ENCODE assay signal across 12 cellular contexts in genomic region chr6:14635933-14636599, GRCh38.
A peak's percentile ranks its signal among the peaks of the same experiment; 100 is the strongest.
DNase-seq lines count a peak whose midpoint lies in the region; ATAC-seq and TF ChIP-seq lines count a peak whose summit lies in the region.
"Had no signal": no experiment of that assay in that cellular context is flagged by ENCODE, and none has a peak within 500 bp of the region (broad histone marks: within the 10 kb centered on the region; RNA-seq: fewer than 3 reads in every experiment).

No MANE protein-coding gene starts in this region.

- DNase-seq in RPMI8226, result peak; percentile 11
- no peak for DNase-seq in mucosa of descending colon
- DNase-seq in right cardiac atrium, result no peak
- DNase-seq in foreskin keratinocyte, result no peak
- DNase-seq in H7, result no peak
- DNase-seq: DMS79, NCI-H510A treated with DMSO at 0.1 percent for 48 hours, SK-N-SH had no signal

- 78% methylated on average over 6 of the region's 6 CpGs for WGBS in right cardiac atrium

- H3K27me3 ChIP-seq in right cardiac atrium (ENCODE audit: control insufficient read depth, insufficient read depth), result no peaks in the 10 kb centered on the region
- no peaks in the 10 kb centered on the region for H3K27me3 ChIP-seq in foreskin keratinocyte
- H3K27me3 ChIP-seq in H7 (ENCODE audit: control insufficient read depth, insufficient read depth, low read length), result no peaks in the 10 kb centered on the region

- peak; percentile 63 for ATAC-seq in GM18502 (IDR thresholded peaks at IDR 0.05; ENCODE audit: poor library complexity, unreplicated experiment)
- peak; percentile 50 for ATAC-seq in HG02571 (IDR thresholded peaks at IDR 0.05; ENCODE audit: unreplicated experiment)
- peak; percentile 62 for ATAC-seq in mucosa of descending colon
- no peak for ATAC-seq in right cardiac atrium
- ATAC-seq in foreskin keratinocyte, result no peak
- no peak for ATAC-seq in HG03439 (IDR thresholded peaks at IDR 0.05; ENCODE audit: unreplicated experiment)

- H3K36me3 ChIP-seq in mucosa of descending colon (ENCODE audit: low read depth) (no peaks in the 10 kb centered on the region), H7 (replicated peaks; ENCODE audit: control insufficient read depth, insufficient read depth, low read length) (no peaks in the 10 kb centered on the region)

- no peak overlapping the region for H3K4me3 ChIP-seq in mucosa of descending colon
- no peak overlapping the region for H3K4me3 ChIP-seq in right cardiac atrium (ENCODE audit: low read length)
- no peak overlapping the region for H3K4me3 ChIP-seq in H7 (ENCODE audit: insufficient read depth, low read depth, low read length)
- H3K4me3 ChIP-seq: smooth muscle cell had no signal

- H3K9me3 ChIP-seq in mucosa of descending colon, result no peaks in the 10 kb centered on the region
- no peaks in the 10 kb centered on the region for H3K9me3 ChIP-seq in right cardiac atrium (ENCODE audit: control insufficient read depth, low read length)
- H3K9me3 ChIP-seq: SK-N-SH had no signal

- no peak for TF ChIP-seq CTCF in mucosa of descending colon (IDR thresholded peaks at IDR 0.05)
- TF ChIP-seq CTCF in foreskin keratinocyte (conservative IDR thresholded peaks at IDR 0.05), result no peak

- intact Hi-C loops in mucosa of descending colon (cut with DNase I, micrococcal nuclease) (no loop called here), right cardiac atrium (cut with DNase I) (no loop called here)

- H3K4me1 ChIP-seq in mucosa of descending colon (ENCODE audit: low read depth) (peaks cover 8% of the 10 kb centered on the region), right cardiac atrium (ENCODE audit: control insufficient read depth, insufficient read depth, low read length) (peaks cover 7% of the 10 kb centered on the region), foreskin keratinocyte (peaks cover 12% of the 10 kb centered on the region)

- H3K27ac ChIP-seq in right cardiac atrium (ENCODE audit: low read length), result no peak overlapping the region
- no peak overlapping the region for H3K27ac ChIP-seq in foreskin keratinocyte

Comparison
In these comparisons a context has a peak if more than half of its experiments do, and no peak if none do; other contexts are left out.
1. ATAC-seq: peak in GM18502 (single experiment), HG02571 (single experiment) and mucosa of descending colon (single experiment); none in right cardiac atrium (0 of 2), foreskin keratinocyte (single experiment) and HG03439 (single experiment).